In the genomic region with DNA sequence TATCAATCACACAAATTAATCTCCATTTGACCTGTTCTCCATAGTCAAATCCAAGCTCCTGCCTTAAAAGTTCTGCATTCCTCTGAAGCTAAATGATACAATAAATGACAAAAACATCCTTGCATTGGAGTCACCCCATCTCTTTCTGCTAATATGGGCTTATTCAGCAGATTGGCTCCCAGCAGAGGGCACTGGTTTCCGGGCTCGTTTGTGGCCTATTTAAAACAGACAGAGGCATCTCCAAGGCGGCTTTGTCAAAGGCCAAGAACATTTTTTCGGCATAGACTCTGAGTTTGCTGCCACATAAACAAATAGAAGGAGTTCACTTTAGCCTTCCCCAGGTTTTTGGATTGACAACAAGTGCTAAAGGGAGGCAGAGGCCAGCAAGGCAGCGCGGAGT, we compare ENCODE assay signal across 9 cellular contexts.
DNase-seq lines count a peak whose midpoint lies in the region; ATAC-seq, FAIRE-seq and TF ChIP-seq lines count a peak whose summit lies in the region.
"Had no signal": no experiment of that assay in that cellular context is flagged by ENCODE, and none has a peak within 500 bp of the region (broad histone marks: within the 10 kb centered on the region; RNA-seq: fewer than 3 reads in every experiment).

No MANE protein-coding gene starts in this region.

- H3K36me3 Mint-ChIP-seq in neural crest cell (ENCODE audit: low read depth): no peaks in the 10 kb centered on the region
- no peaks in the 10 kb centered on the region for H3K36me3 Mint-ChIP-seq in T-helper 17 cell (ENCODE audit: low read depth)

- H3K4me1 Mint-ChIP-seq in neural crest cell: no peaks in the 10 kb centered on the region
- H3K4me1 Mint-ChIP-seq in T-helper 17 cell: no peaks in the 10 kb centered on the region

- H3K79me1 ChIP-seq in H1 (ENCODE audit: low read depth, low read length): no peaks in the 10 kb centered on the region

- no peak overlapping the region for H3K56ac ChIP-seq in H1 (replicated peaks; ENCODE audit: insufficient read length, low read depth, low read length)

- H3K9me3 Mint-ChIP-seq in neural crest cell: no peaks in the 10 kb centered on the region

- H3K18ac ChIP-seq in H1 (ENCODE audit: extremely low read depth, low read length): no peak overlapping the region

- H2BK5ac ChIP-seq in H1 (ENCODE audit: low read depth, low read length): no peak overlapping the region

- FAIRE-seq in H1 (lab: Jason Lieb, UNC): no peak

- H4K91ac ChIP-seq in H1 (replicated peaks; ENCODE audit: insufficient read length, low read length): no peak overlapping the region

- no peaks in the 10 kb centered on the region for H3K23me2 ChIP-seq in H1 (ENCODE audit: low read depth, low read length)

- H3K9ac ChIP-seq in H1 (replicated peaks in 1 of 4; ENCODE audit: extremely low read depth in 1 of 4, low read depth in 3 of 4, low read length in 3 of 4): no peak overlapping the region

- CTCF ChIA-PET in H1 (lab: Charles Lee; ENCODE audit: partially characterized antibody): interaction anchor here (1.0 to 3.0 kb wide), 9 partner anchors 8 to 222 kb away, joined by 3 to 10 read pairs (median 5); no protein-coding TSS in a partner anchor

- TF ChIP-seq EP300 in H1 (IDR thresholded peaks at IDR 0.05; ENCODE audit: borderline replicate concordance in 1 of 2, low read depth in 2 of 2, low read length in 2 of 2): no peak

- H3K9me3 ChIP-seq in H1 (ENCODE audit: insufficient read depth in 2 of 2, low read depth in 1 of 2, low read length in 1 of 2) (no peaks in the 10 kb centered on the region), T-helper 17 cell (ENCODE audit: control insufficient read depth, low read length, poor library complexity, severe bottlenecking) (no peaks in the 10 kb centered on the region)

- peak; percentile 37 to 52 for TF ChIP-seq RAD21 in H1 (IDR thresholded peaks at IDR 0.05 in 1 of 2, conservative IDR thresholded peaks at IDR 0.05 in 1 of 2; ENCODE audit: low read depth in 2 of 2, low read length in 2 of 2)

- H2BK20ac ChIP-seq in H1 (ENCODE audit: low read length): no peak overlapping the region

- H3K14ac ChIP-seq in H1 (ENCODE audit: insufficient read length): no peak overlapping the region

- H3K23ac ChIP-seq in H1 (ENCODE audit: insufficient read length): no peak overlapping the region

- H4K8ac ChIP-seq in H1 (ENCODE audit: extremely low read depth, insufficient read depth, low read length): peak overlapping the region; percentile 60; the same call in 1 of the 2 replicates

- no peak overlapping the region for H3K27ac ChIP-seq in H1 (ENCODE audit: low read depth, low read length)

- H4K20me1 ChIP-seq in H1 (replicated peaks in 1 of 2; ENCODE audit: control insufficient read depth in 1 of 2, insufficient read depth in 2 of 2, low read length in 2 of 2): no peaks in the 10 kb centered on the region

- H2BK12ac ChIP-seq in H1 (ENCODE audit: low read depth, low read length): no peak overlapping the region

- H3K4me3 ChIP-seq in NB4 (ENCODE audit: low read depth, low read length) (no peak overlapping the region), H1 (ENCODE audit: extremely low read depth in 1 of 4, insufficient read depth in 2 of 4, low read depth in 3 of 4, low read length in 4 of 4) (no peak overlapping the region)

- no peak overlapping the region for H3K4me3 Mint-ChIP-seq in neural crest cell
- H3K4me3 Mint-ChIP-seq in T-helper 17 cell: no peak overlapping the region

- H2BK15ac ChIP-seq in H1 (ENCODE audit: low read length): no peak overlapping the region

- no peak for ATAC-seq in T-helper 17 cell

- H3K27ac Mint-ChIP-seq in neural crest cell (ENCODE audit: unreplicated experiment): no peak overlapping the region
- no peak overlapping the region for H3K27ac Mint-ChIP-seq in T-helper 17 cell

- no peaks in the 10 kb centered on the region for H3K79me2 ChIP-seq in H1 (ENCODE audit: control insufficient read depth in 1 of 2, insufficient read depth in 2 of 2, low read length in 2 of 2)

- WGBS in H1 (ENCODE audit: extremely low coverage in 1 of 2, insufficient coverage in 1 of 2, insufficient read length in 1 of 2, insufficient replicate concordance in 2 of 2, low coverage in 1 of 2, low lambda C conversion rate in 2 of 2, missing lambda C conversion rate in 1 of 2), 2 experiments: 71% methylated on average over 6 of the region's 6 CpGs; no CpG with 5 or more reads in 1 of the 2 experiments

- no peak for TF ChIP-seq POLR2A in NB4 (IDR thresholded peaks at IDR 0.05; ENCODE audit: extremely low read depth, insufficient read length)
- TF ChIP-seq POLR2A in H1 (IDR thresholded peaks at IDR 0.05; ENCODE audit: control extremely low read depth in 1 of 2, low read depth in 2 of 2, low read length in 2 of 2): no peak

- DNase-seq in EH (ENCODE audit: low read depth): peak; percentile 62
- DNase-seq in NB4 (ENCODE audit: low read depth): no peak
- DNase-seq in H1 (ENCODE audit: low read depth in 1 of 2, low spot score in 2 of 2): peak; percentile 15 to 47
- peak; percentile 3 for DNase-seq in neural crest cell (ENCODE audit: low read depth, low spot score)
- DNase-seq in anterior cingulate cortex (lab: John Stamatoyannopoulos, UW): no peak
- no peak for DNase-seq in SIG-M5 treated with dmso at 0.1 percent for 504 hours (lab: John Stamatoyannopoulos, UW; ENCODE audit: unreplicated experiment)
- DNase-seq in T-helper 17 cell: no peak
- DNase-seq in stimulated activated CD4-positive, alpha-beta T cell treated with anti-CD3 and anti-CD28 coated beads, Interleukin-1b, Interleukin-23, amount 100 ng/mL, for 48 hours: no peak
- DNase-seq: T-helper 1 cell had no signal

- H2AFZ ChIP-seq in H1 (ENCODE audit: low read length): peak overlapping the region; percentile 97

- POLR2A ChIA-PET in H1 (lab: Charles Lee; ENCODE audit: partially characterized antibody): interaction anchor here (0.6 kb wide), 1 partner anchor 812 kb away, joined by 3 read pairs; the partner anchor contains the start of gene THBS1

- no peak overlapping the region for H3K4me2 ChIP-seq in H1 (ENCODE audit: insufficient read depth in 1 of 2, low read depth in 2 of 2, low read length in 2 of 2)

- H3K4me1 ChIP-seq in H1 (replicated peaks in 1 of 4; ENCODE audit: control insufficient read depth in 3 of 4, insufficient read depth in 4 of 4, low read length in 3 of 4): no peaks in the 10 kb centered on the region

- no peak overlapping the region for H4K5ac ChIP-seq in H1 (ENCODE audit: insufficient read length, low read depth, low read length)

- H3K4ac ChIP-seq in H1 (replicated peaks; ENCODE audit: insufficient read length, low read depth, low read length): no peak overlapping the region

- H3K27me3 ChIP-seq in H1 (replicated peaks in 1 of 4; ENCODE audit: control insufficient read depth in 3 of 4, extremely low read depth in 1 of 4, insufficient read depth in 3 of 4, low read length in 3 of 4): no peaks in the 10 kb centered on the region

- H2BK120ac ChIP-seq in H1 (replicated peaks; ENCODE audit: low read depth, low read length): no peak overlapping the region

- H2AK5ac ChIP-seq in H1 (ENCODE audit: low read depth, low read length): no peak overlapping the region

- H3K27me3 Mint-ChIP-seq in neural crest cell (ENCODE audit: low read depth) (no peaks in the 10 kb centered on the region), T-helper 17 cell (peaks cover 16% of the 10 kb centered on the region)

- H3K36me3 ChIP-seq in H1 (ENCODE audit: control insufficient read depth in 2 of 4, insufficient read depth in 4 of 4, low read length in 3 of 4): no peaks in the 10 kb centered on the region

- TF ChIP-seq CTCF in NB4 (IDR thresholded peaks at IDR 0.05; ENCODE audit: low read depth, low read length) (peak; percentile 23), H1 (IDR thresholded peaks at IDR 0.05; ENCODE audit: control extremely low read depth in 1 of 3, insufficient read depth in 1 of 3, low read depth in 1 of 3, low read length in 3 of 3) (peak; percentile 35 to 53 (median 50)), neural crest cell (conservative IDR thresholded peaks at IDR 0.05) (peak; percentile 21)

TF ChIP-seq in H1, 55 proteins besides CTCF, POLR2A, EP300 and RAD21:
- TF ChIP-seq MAFK (IDR thresholded peaks at IDR 0.05; ENCODE audit: low read depth, low read length): peak; percentile 61; the same call in 1 of the 2 replicates
- no peak for TF ChIP-seq HDAC6 (IDR thresholded peaks at IDR 0.05; ENCODE audit: low read depth, low read length)

Comparison
In these comparisons a context has a peak if more than half of its experiments do, and no peak if none do; other contexts are left out.
1. DNase-seq: peak in EH (single experiment), H1 (2 of 2) and neural crest cell (single experiment); none in NB4 (single experiment), anterior cingulate cortex (0 of 58), SIG-M5 treated with dmso at 0.1 percent for 504 hours (single experiment), T-helper 17 cell (0 of 3) and stimulated activated CD4-positive, alpha-beta T cell treated with anti-CD3 and anti-CD28 coated beads, Interleukin-1b, Interleukin-23, amount 100 ng/mL, for 48 hours (single experiment).
2. Peak in every context shown above with its lines, with median percentiles within 50 percentile points of each other: CTCF ChIP-seq.